22 cellular contexts compared by ENCODE assay signal in the genomic region with DNA sequence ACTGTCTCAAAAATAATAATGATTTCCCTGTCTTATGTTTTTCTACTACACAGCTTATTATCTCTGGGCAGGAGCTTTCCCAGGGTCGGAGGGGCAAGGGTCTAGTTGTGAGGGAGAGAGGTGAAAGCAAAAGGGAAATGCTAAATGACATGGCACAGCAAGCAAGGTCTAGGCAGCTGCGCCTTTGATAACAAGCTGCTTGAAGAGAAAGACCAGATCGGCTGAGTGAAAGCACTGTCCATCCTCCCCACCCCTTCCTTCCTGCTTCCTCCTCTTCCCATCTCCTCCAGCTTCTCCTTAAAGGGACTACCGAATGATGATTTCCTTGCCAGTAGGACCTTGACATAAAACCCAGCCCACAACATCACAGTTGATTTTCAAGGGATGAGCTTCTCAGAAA.
DNase-seq lines count a peak whose midpoint lies in the region; ATAC-seq and TF ChIP-seq lines count a peak whose summit lies in the region.
"Had no signal": no experiment of that assay in that cellular context is flagged by ENCODE, and none has a peak within 500 bp of the region (broad histone marks: within the 10 kb centered on the region; RNA-seq: fewer than 3 reads in every experiment).

No MANE protein-coding gene starts in this region.

- H3K27ac Mint-ChIP-seq in stimulated activated naive B cell treated with anti-CD40 and anti-IgM and Interleukin-4, amounts not matched to agents 10 μg/mL and 1 μg/mL and 100 μg/mL, for 72 hours = peak overlapping the region; percentile 9
- H3K27ac Mint-ChIP-seq: activated CD8-positive, alpha-beta T cell treated with anti-CD3 and anti-CD28 coated beads, Interleukin-2, amount 10 ng/mL, durations not matched to agents 7 days and 5 days had no signal

- TF ChIP-seq CTCF in cardiac muscle cell (IDR thresholded peaks at IDR 0.05; ENCODE audit: low read depth, low read length) = no peak
- TF ChIP-seq CTCF in fibroblast of villous mesenchyme (IDR thresholded peaks at IDR 0.05; ENCODE audit: insufficient read depth, low read depth, low read length) = no peak

- peak in 1 of 2 donors; percentile 22 for DNase-seq in cardiac muscle cell (ENCODE audit: low read depth in 1 of 2, low spot score in 1 of 2)
- no peak for DNase-seq in left cardiac atrium
- peak in 1 of 2 experiments; percentile 40 for DNase-seq in SJCRH30
- DNase-seq in fibroblast of villous mesenchyme (ENCODE audit: low read depth) = peak; percentile 50
- no peak for DNase-seq in stimulated activated naive B cell treated with anti-CD40 and anti-IgM and Interleukin-4, amounts not matched to agents 10 μg/mL and 1 μg/mL and 100 μg/mL, for 72 hours
- DNase-seq in NCI-H1048 (lab: John Stamatoyannopoulos, UW) = no peak
- DNase-seq: activated CD8-positive, alpha-beta T cell treated with anti-CD3 and anti-CD28 coated beads, Interleukin-2, amount 10 ng/mL, durations not matched to agents 7 days and 5 days; activated gamma-delta T cell treated with Interleukin-2 at 50 U/mL for 16 hours; activated T-cell treated with anti-CD3 and anti-CD28 coated beads, Interleukin-2, amount 50 U/mL, for 1 hour; BE2C; COR-L47; cortex of kidney; DMS79; H7; Kasumi-1; kidney; NCI-H1694 treated with DMSO at 0.1 percent for 48 hours; NCI-H2171 treated with DMSO at 0.1 percent for 48 hours; stimulated activated CD4-positive, alpha-beta T cell treated with anti-CD3 and anti-CD28 coated beads, Interleukin-1b, Interleukin-23, amount 100 ng/mL, for 48 hours; substantia nigra had no signal

- no peaks in the 10 kb centered on the region for H3K27me3 Mint-ChIP-seq in stimulated activated naive B cell treated with anti-CD40 and anti-IgM and Interleukin-4, amounts not matched to agents 10 μg/mL and 1 μg/mL and 100 μg/mL, for 72 hours

- H3K9me3 ChIP-seq in cardiac muscle cell (ENCODE audit: low read depth) (no peaks in the 10 kb centered on the region), SJCRH30 (replicated peaks) (no peaks in the 10 kb centered on the region; the same call in 1 of the 2 replicates)
- H3K9me3 ChIP-seq: BE2C had no signal

- no peak for ATAC-seq in left cardiac atrium
- ATAC-seq in stimulated activated naive B cell treated with anti-CD40 and anti-IgM and Interleukin-4, amounts not matched to agents 10 μg/mL and 1 μg/mL and 100 μg/mL, for 72 hours (replicated peaks) = no peak
- ATAC-seq in GM21717 (IDR thresholded peaks at IDR 0.05; ENCODE audit: unreplicated experiment) = no peak
- no peak for ATAC-seq in HG03432 (IDR thresholded peaks at IDR 0.05; ENCODE audit: unreplicated experiment)
- ATAC-seq: activated CD8-positive, alpha-beta T cell treated with anti-CD3 and anti-CD28 coated beads, Interleukin-2, amount 10 ng/mL, durations not matched to agents 7 days and 5 days had no signal

- H3K4me1 Mint-ChIP-seq in stimulated activated naive B cell treated with anti-CD40 and anti-IgM and Interleukin-4, amounts not matched to agents 10 μg/mL and 1 μg/mL and 100 μg/mL, for 72 hours = no peaks in the 10 kb centered on the region

- H3K4me3 ChIP-seq in cardiac muscle cell = no peak overlapping the region
- no peak overlapping the region for H3K4me3 ChIP-seq in SJCRH30
- H3K4me3 ChIP-seq in fibroblast of villous mesenchyme (ENCODE audit: low read depth, low read length) = no peak overlapping the region

- intact Hi-C loops in left cardiac atrium (cut with DNase I) = no loop called here

- H3K27ac ChIP-seq in cardiac muscle cell (peak overlapping the region; percentile 77), SJCRH30 (peak overlapping the region; percentile 46)

- no peaks in the 10 kb centered on the region for H3K36me3 ChIP-seq in cardiac muscle cell
- 0 out of 2 replicates have a peak, but pooled peaks cover 3% of the 10 kb centered on the region for H3K36me3 ChIP-seq in SJCRH30
- H3K36me3 ChIP-seq: BE2C had no signal

- H3K9me3 Mint-ChIP-seq in stimulated activated naive B cell treated with anti-CD40 and anti-IgM and Interleukin-4, amounts not matched to agents 10 μg/mL and 1 μg/mL and 100 μg/mL, for 72 hours = peaks cover 0 to 4% of the 10 kb centered on the region in 2 donors

- H3K4me1 ChIP-seq in cardiac muscle cell (ENCODE audit: low read depth) (peaks cover 9% of the 10 kb centered on the region), SJCRH30 (peaks cover 23% of the 10 kb centered on the region)
- H3K4me1 ChIP-seq: BE2C had no signal

- no peak overlapping the region for H3K4me3 Mint-ChIP-seq in stimulated activated naive B cell treated with anti-CD40 and anti-IgM and Interleukin-4, amounts not matched to agents 10 μg/mL and 1 μg/mL and 100 μg/mL, for 72 hours
- H3K4me3 Mint-ChIP-seq: activated CD8-positive, alpha-beta T cell treated with anti-CD3 and anti-CD28 coated beads, Interleukin-2, amount 10 ng/mL, durations not matched to agents 7 days and 5 days had no signal

- H3K27me3 ChIP-seq in cardiac muscle cell (no peaks in the 10 kb centered on the region), SJCRH30 (no peaks in the 10 kb centered on the region)
- H3K27me3 ChIP-seq: BE2C had no signal

- peaks cover 14 to 40% of the 10 kb centered on the region in 2 donors for H3K36me3 Mint-ChIP-seq in stimulated activated naive B cell treated with anti-CD40 and anti-IgM and Interleukin-4, amounts not matched to agents 10 μg/mL and 1 μg/mL and 100 μg/mL, for 72 hours
